ENCODE assay signal across 35 cellular contexts in the genomic region with DNA sequence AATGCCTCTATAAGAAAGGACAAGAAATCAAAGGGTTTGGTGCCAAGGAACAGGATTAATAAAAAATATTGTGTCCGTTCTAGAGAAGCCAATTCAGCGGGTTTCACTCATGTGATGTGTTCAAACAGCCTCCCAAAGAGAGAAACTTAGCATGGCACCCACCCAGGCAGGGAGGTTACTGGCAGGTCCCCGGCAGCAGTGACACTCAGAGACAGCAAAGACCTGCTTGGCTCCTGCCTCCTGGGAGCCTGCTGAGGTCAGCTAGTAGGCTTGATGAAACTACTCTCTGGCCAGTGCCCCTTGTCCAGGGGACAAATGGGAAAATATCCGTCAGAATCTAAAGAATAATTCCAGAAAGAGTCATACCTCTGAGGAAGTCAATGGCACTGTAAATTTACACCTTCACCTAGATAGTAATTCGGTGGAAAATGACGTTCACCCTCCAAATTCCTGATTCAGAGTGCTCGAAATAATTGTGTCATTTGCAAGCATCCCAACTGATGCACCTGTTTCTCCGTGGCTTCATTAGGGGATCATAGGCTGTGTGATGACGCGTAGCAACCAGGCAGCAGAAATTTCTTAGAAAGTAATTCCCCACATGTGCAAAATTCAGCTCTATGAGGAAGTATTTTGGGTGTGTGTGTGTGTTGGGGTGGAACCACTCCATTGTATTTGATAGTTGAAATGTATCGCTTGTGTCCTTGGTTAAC.
"Had no signal": no experiment of that assay in that cellular context is flagged by ENCODE, and none has a peak within 500 bp of the region (broad histone marks: within the 10 kb centered on the region; RNA-seq: fewer than 3 reads in every experiment).

No MANE protein-coding gene starts in this region.

- H3K9me3 ChIP-seq: MG63 had no signal

- H3K36me3 ChIP-seq: MG63 had no signal

- H3K27me3 ChIP-seq: MG63 had no signal

- DNase-seq: Karpas-422, Kasumi-1, MG63, MM.1S, MV-4-11, NCI-H1048, NCI-H1092, NCI-H1092 treated with DMSO at 0.1 percent for 48 hours, NCI-H1105, NCI-H1105 treated with DMSO at 0.1 percent for 48 hours, NCI-H1417, NCI-H1417 treated with DMSO at 0.1 percent for 48 hours, NCI-H1436, NCI-H1436 treated with DMSO at 0.1 percent for 48 hours, NCI-H146, NCI-H1694, NCI-H1694 treated with DMSO at 0.1 percent for 48 hours, NCI-H187, NCI-H187 treated with DMSO at 0.1 percent for 48 hours, NCI-H1930, NCI-H2029, NCI-H2029 treated with DMSO at 0.1 percent for 48 hours, NCI-H2081, NCI-H2081 treated with DMSO at 0.1 percent for 48 hours, NCI-H2107, NCI-H2171, NCI-H2171 treated with DMSO at 0.1 percent for 48 hours, NCI-H2227 treated with DMSO at 0.1 percent for 48 hours, NCI-H226, NCI-H345, NCI-H446, NCI-H446 treated with DMSO at 0.1 percent for 48 hours, NCI-H510A, NCI-H510A treated with DMSO at 0.1 percent for 48 hours, NCI-H524 had no signal

- H3K4me3 ChIP-seq: MG63 had no signal
